Comparison of ENCODE assay signal across 17 cellular contexts in the genomic region with DNA sequence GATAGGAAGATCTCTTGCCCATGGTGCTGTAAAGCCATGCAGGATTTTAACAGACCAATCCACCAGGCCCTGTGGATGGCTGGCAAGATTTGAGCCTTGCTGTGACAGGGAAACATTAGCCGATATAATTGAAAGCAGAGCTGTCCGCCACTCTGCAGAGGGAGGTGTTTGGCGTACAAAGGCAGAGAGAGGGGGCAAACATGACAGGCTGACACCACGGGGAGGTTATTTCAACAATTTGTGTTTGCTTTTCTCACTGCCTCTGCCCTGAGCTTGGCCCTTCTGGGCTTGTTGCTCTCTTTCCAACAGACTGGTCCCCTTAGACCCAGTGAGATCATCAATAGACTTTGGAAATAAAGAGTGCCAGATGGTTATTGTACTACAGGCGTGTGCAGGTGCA. TPM values are rescaled to one million over a fixed set of nuclear protein-coding genes. Genes with fewer than 3 reads are reported as not detected.
DNase-seq lines count a peak whose midpoint lies in the region.
"Had no signal": no experiment of that assay in that cellular context is flagged by ENCODE, and none has a peak within 500 bp of the region (broad histone marks: within the 10 kb centered on the region; RNA-seq: fewer than 3 reads in every experiment).

No MANE protein-coding gene starts in this region.

- 74% methylated on average over 5 of the region's 5 CpGs for WGBS in mesenchymal stem cell

- H2AFZ ChIP-seq in mesenchymal stem cell (ENCODE audit: low read depth, low read length) = peak overlapping the region; percentile 20
- H2AFZ ChIP-seq: GM23338 had no signal

- no peak overlapping the region for H3K9ac ChIP-seq in mesenchymal stem cell (ENCODE audit: low read length)

- no peak overlapping the region for H3K4me3 ChIP-seq in mesenchymal stem cell (ENCODE audit: insufficient read depth in 1 of 2, low read depth in 1 of 2, low read length in 2 of 2)
- H3K4me3 ChIP-seq: GM23338 had no signal

- H3K36me3 ChIP-seq in mesenchymal stem cell (ENCODE audit: control insufficient read depth in 1 of 2, insufficient read depth in 2 of 2, low read depth in 1 of 2, low read length in 2 of 2) = no peaks in the 10 kb centered on the region

- H3K9me3 ChIP-seq in mesenchymal stem cell (ENCODE audit: control insufficient read depth, low read length) = peaks cover under 1% of the 10 kb centered on the region

- no peak overlapping the region for H3K14ac ChIP-seq in mesenchymal stem cell (ENCODE audit: low read length in 2 of 2)

- H3K4ac ChIP-seq in mesenchymal stem cell (ENCODE audit: low read depth in 1 of 2, low read length in 2 of 2) = no peak overlapping the region

- DNase-seq in DMS53 (lab: John Stamatoyannopoulos, UW) = peak; percentile 95
- DNase-seq in NCI-H1694 treated with DMSO at 0.1 percent for 48 hours (lab: John Stamatoyannopoulos, UW) = peak; percentile 63
- peak; percentile 78 for DNase-seq in NCI-H774 (lab: John Stamatoyannopoulos, UW)
- DNase-seq in mesenchymal stem cell = no peak
- DNase-seq in NCI-H1930 (lab: John Stamatoyannopoulos, UW) = no peak
- no peak for DNase-seq in activated CD4-positive, CD25-positive, alpha-beta regulatory T cell treated with anti-CD3 and anti-CD28 coated beads, Interleukin-2, amount 50 U/mL, for 72 hours
- DNase-seq in C1 segment of cervical spinal cord (lab: John Stamatoyannopoulos, UW) = no peak
- DNase-seq in NCI-H1105 treated with DMSO at 0.1 percent for 48 hours (lab: John Stamatoyannopoulos, UW) = no peak
- DNase-seq: activated CD4-positive, alpha-beta T cell treated with anti-CD3 and anti-CD28 coated beads, Interleukin-2, amount 50 U/mL, for 4 hours; activated T-cell treated with anti-CD3 and anti-CD28 coated beads, Interleukin-2, amount 50 U/mL, for 24 hours; DND-41; effector CD4-positive, alpha-beta T cell; left cardiac atrium; naive B cell; NCI-H526; substantia nigra had no signal

- peaks cover 0 to 34% of the 10 kb centered on the region in 2 experiments for H3K27me3 ChIP-seq in mesenchymal stem cell (ENCODE audit: control insufficient read depth in 1 of 2, insufficient read depth in 1 of 2, low read length in 2 of 2)

- H3K79me1 ChIP-seq in mesenchymal stem cell (replicated peaks; ENCODE audit: low read length, poor library complexity, severe bottlenecking) = no peaks in the 10 kb centered on the region

- H2BK5ac ChIP-seq in mesenchymal stem cell (ENCODE audit: low read depth, low read length, poor library complexity, severe bottlenecking) = no peak overlapping the region

- H3K4me1 ChIP-seq in mesenchymal stem cell (ENCODE audit: control insufficient read depth, insufficient read depth, low read depth, low read length) = no peaks in the 10 kb centered on the region

- no peak overlapping the region for H3K4me2 ChIP-seq in mesenchymal stem cell (ENCODE audit: low read length, poor library complexity, severe bottlenecking)
- H3K4me2 ChIP-seq: GM23338 had no signal

- H2AK5ac ChIP-seq in mesenchymal stem cell (ENCODE audit: low read length, severe bottlenecking) = no peak overlapping the region

- no peak overlapping the region for H3K18ac ChIP-seq in mesenchymal stem cell (ENCODE audit: low read depth in 1 of 2, low read length in 2 of 2)

- H4K91ac ChIP-seq in mesenchymal stem cell (ENCODE audit: low read length) = no peak overlapping the region

- no peak overlapping the region for H2BK120ac ChIP-seq in mesenchymal stem cell (ENCODE audit: low read depth, low read length)

- no peak overlapping the region for H2BK15ac ChIP-seq in mesenchymal stem cell (ENCODE audit: low read depth, poor library complexity, severe bottlenecking)

- no peak overlapping the region for H4K8ac ChIP-seq in mesenchymal stem cell (ENCODE audit: low read length)

- H2BK12ac ChIP-seq in mesenchymal stem cell (ENCODE audit: low read length in 2 of 2) = no peak overlapping the region

- no peak overlapping the region for H3K27ac ChIP-seq in mesenchymal stem cell (ENCODE audit: low read length, poor library complexity, severe bottlenecking)

- no peak overlapping the region for H3K23ac ChIP-seq in mesenchymal stem cell (ENCODE audit: low read length in 2 of 2)

RNA-seq across cellular contexts. Expression of gene CLNK, which starts 59.4 kb away (rescaled TPM):
- polyA plus RNA-seq in mesenchymal stem cell (2013, experiment 1 of 2) = not detected
- not detected for polyA plus RNA-seq in mesenchymal stem cell (2013, experiment 2 of 2)
- polyA plus RNA-seq: GM23338 had no signal

Comparison
In these comparisons a context has a peak if more than half of its experiments do, and no peak if none do; other contexts are left out.
1. DNase-seq: peak in DMS53 (single experiment), NCI-H1694 treated with DMSO at 0.1 percent for 48 hours (single experiment) and NCI-H774 (single experiment); none in mesenchymal stem cell (single experiment), NCI-H1930 (0 of 2), activated CD4-positive, CD25-positive, alpha-beta regulatory T cell treated with anti-CD3 and anti-CD28 coated beads, Interleukin-2, amount 50 U/mL, for 72 hours (single experiment), C1 segment of cervical spinal cord (0 of 14) and NCI-H1105 treated with DMSO at 0.1 percent for 48 hours (single experiment).